ENCODE assay signal across 7 cellular contexts in the genomic region with DNA sequence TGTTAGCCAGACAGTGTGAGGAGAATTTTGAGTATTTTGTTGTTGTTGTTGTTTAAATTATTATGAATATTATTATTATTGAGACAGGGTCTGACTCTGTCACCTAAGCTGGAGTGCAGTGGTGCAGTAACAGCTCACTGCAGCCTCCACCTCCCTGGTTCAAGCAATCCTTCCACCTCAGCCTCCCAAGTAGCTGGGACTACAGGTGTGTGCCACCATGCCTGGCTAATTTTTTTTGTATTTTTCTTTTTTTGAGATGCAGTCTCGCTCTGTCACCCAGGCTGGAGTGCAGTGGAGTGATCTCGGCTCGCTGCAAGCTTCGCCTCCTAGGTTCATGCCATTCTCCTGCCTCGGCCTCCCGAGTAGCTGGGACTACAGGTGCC. TPM values are rescaled to one million over a fixed set of nuclear protein-coding genes. Genes with fewer than 3 reads are reported as not detected.
"Had no signal": no experiment of that assay in that cellular context is flagged by ENCODE, and none has a peak within 500 bp of the region (broad histone marks: within the 10 kb centered on the region; RNA-seq: fewer than 3 reads in every experiment).

No MANE protein-coding gene starts in this region.

RNA-seq across cellular contexts. Expression of gene COX4I2, which starts 14.6 kb away (rescaled TPM):
- total RNA-seq: LHCN-M2, MCF 10A, NCI-H460, OCI-LY7, PC-9, RPMI7951, SJSA1 had no signal
